In genomic region chr4:56863441-56864129, GRCh38 we compare ENCODE assay signal across 17 cellular contexts. TPM values are rescaled to one million over a fixed set of nuclear protein-coding genes. Genes with fewer than 3 reads are reported as not detected.
DNase-seq lines count a peak whose midpoint lies in the region; ATAC-seq, FAIRE-seq and TF ChIP-seq lines count a peak whose summit lies in the region.
"Had no signal": no experiment of that assay in that cellular context is flagged by ENCODE, and none has a peak within 500 bp of the region (broad histone marks: within the 10 kb centered on the region; RNA-seq: fewer than 3 reads in every experiment).

No MANE protein-coding gene starts in this region.

- no peak overlapping the region; the same call in 1 of the 2 replicates for H3K4me2 ChIP-seq in GM12878 (ENCODE audit: control insufficient read depth, insufficient read depth)

- no peaks in the 10 kb centered on the region for H3K79me2 ChIP-seq in GM12878 (ENCODE audit: control insufficient read depth, insufficient read depth, low read length)

- in situ Hi-C loops in GM12878 (cut with MboI), result no loop called here

- DNase-seq in EL (peak; percentile 15), Kasumi-1 (lab: John Stamatoyannopoulos, UW) (peak; percentile 93 to 97), GM12878 (ENCODE audit: low read depth, low spot score) (no peak), NCI-H2081 treated with DMSO at 0.1 percent for 48 hours (lab: John Stamatoyannopoulos, UW) (no peak), NCI-H2196 (lab: John Stamatoyannopoulos, UW; ENCODE audit: unreplicated experiment) (no peak), coronary artery (ENCODE audit: low spot score) (no peak), A673 (ENCODE audit: low spot score) (no peak)
- DNase-seq: activated naive CD4-positive, alpha-beta T cell treated with anti-CD3 and anti-CD28 coated beads for 36 hours; heart left ventricle; mesendoderm; NCI-H146; retina; WERI-Rb-1 had no signal

- CTCF ChIA-PET in GM12878 (lab: Yijun Ruan, JAX) (no interaction called here), A673 (lab: Charles Lee) (no interaction called here)

- ATAC-seq in GM21576 (IDR thresholded peaks at IDR 0.05; ENCODE audit: unreplicated experiment), result peak; percentile 40
- ATAC-seq in GM12878, result peak; percentile 59
- ATAC-seq: heart left ventricle had no signal

- no peak for TF ChIP-seq RAD21 in GM12878 (IDR thresholded peaks at IDR 0.05; ENCODE audit: insufficient read depth, low read depth, low read length)

- H3K4me3 ChIP-seq in GM12878, result no peak overlapping the region
- H3K4me3 ChIP-seq in coronary artery, result no peak overlapping the region
- H3K4me3 ChIP-seq in A673 (ENCODE audit: low read depth, low read length, poor library complexity, severe bottlenecking), result no peak overlapping the region
- H3K4me3 ChIP-seq: heart left ventricle had no signal

- RAD21 ChIA-PET in GM12878 (lab: Charles Lee; ENCODE audit: unreplicated experiment), result no interaction called here

- TF ChIP-seq POLR2A in GM12878 (IDR thresholded peaks at IDR 0.05; ENCODE audit: low read depth, low read length), result no peak

- WGBS in GM12878 (ENCODE audit: insufficient coverage, insufficient replicate concordance, low lambda C conversion rate, missing lambda C conversion rate), result 15% methylated on average over 7 of the region's 7 CpGs

- TF ChIP-seq EP300 in GM12878 (IDR thresholded peaks at IDR 0.05; ENCODE audit: borderline replicate concordance in 1 of 2, control insufficient read depth in 1 of 2, low read depth in 2 of 2, low read length in 2 of 2), result no peak

- BruUV-seq in GM12878 (replicated peaks; lab: Mats Ljungman, UMichigan) (no TSS peak), A673 (replicated peaks; lab: Mats Ljungman, UMichigan) (no TSS peak)

- no peak for FAIRE-seq in GM12878 (lab: Jason Lieb, UNC)

- intact Hi-C loops in GM12878 (cut with micrococcal nuclease; ENCODE audit: unreplicated experiment) (loop anchor here (5.0 kb wide), 1 partner anchor 44 kb away; the partner anchor contains the start of gene REST), A673 (cut with micrococcal nuclease; ENCODE audit: unreplicated experiment) (no loop called here)

- H3K4me1 ChIP-seq in GM12878 (ENCODE audit: control insufficient read depth, insufficient read depth, low read length) (peaks cover 22% of the 10 kb centered on the region), A673 (ENCODE audit: insufficient read depth, low read length, poor library complexity, severe bottlenecking) (no peaks in the 10 kb centered on the region)
- H3K4me1 ChIP-seq: heart left ventricle had no signal

- H3K9ac ChIP-seq in GM12878 (ENCODE audit: control insufficient read depth, insufficient read depth, low read length), result no peak overlapping the region

- H3K27ac ChIP-seq in GM12878 (ENCODE audit: control insufficient read depth, insufficient read depth) (no peak overlapping the region), coronary artery (no peak overlapping the region), A673 (ENCODE audit: low read depth, low read length, poor library complexity, severe bottlenecking) (no peak overlapping the region)
- H3K27ac ChIP-seq: heart left ventricle, WERI-Rb-1 had no signal

- POLR2A ChIA-PET in GM12878 (lab: Charles Lee), result no interaction called here
- POLR2A ChIA-PET in A673 (lab: Charles Lee; ENCODE audit: low non-redundant PET), result no interaction called here

- no peaks in the 10 kb centered on the region for H3K27me3 ChIP-seq in GM12878 (replicated peaks in 1 of 2; ENCODE audit: control insufficient read depth in 2 of 2, insufficient read depth in 2 of 2, low read length in 1 of 2)
- H3K27me3 ChIP-seq in A673 (replicated peaks; ENCODE audit: insufficient read depth, low read depth, low read length, poor library complexity), result no peaks in the 10 kb centered on the region
- H3K27me3 ChIP-seq: heart left ventricle had no signal

- SMC1A ChIA-PET in GM12878 (lab: Charles Lee; ENCODE audit: uncharacterized antibody, unreplicated experiment), result no interaction called here

- no peaks in the 10 kb centered on the region for H3K9me3 ChIP-seq in GM12878 (replicated peaks; ENCODE audit: control insufficient read depth, insufficient read depth, low read length)
- H3K9me3 ChIP-seq in A673 (ENCODE audit: low read depth, low read length, poor library complexity, severe bottlenecking), result no peaks in the 10 kb centered on the region
- H3K9me3 ChIP-seq: heart left ventricle had no signal

- H4K20me1 ChIP-seq in GM12878 (ENCODE audit: control insufficient read depth, insufficient read depth), result no peaks in the 10 kb centered on the region

- H3K36me3 ChIP-seq in GM12878 (ENCODE audit: control insufficient read depth in 2 of 2, insufficient read depth in 2 of 2, low read length in 1 of 2), result no peaks in the 10 kb centered on the region
- no peaks in the 10 kb centered on the region for H3K36me3 ChIP-seq in A673 (ENCODE audit: insufficient read depth, low read length, poor library complexity, severe bottlenecking)
- H3K36me3 ChIP-seq: heart left ventricle, WERI-Rb-1 had no signal

- H2AFZ ChIP-seq in GM12878 (ENCODE audit: control insufficient read depth, low read depth, low read length), result no peak overlapping the region

- TF ChIP-seq CTCF in GM12878 (IDR thresholded peaks at IDR 0.05 in 2 of 3, conservative IDR thresholded peaks at IDR 0.05 in 1 of 3; ENCODE audit: control insufficient read depth in 2 of 3, extremely low read depth in 1 of 3, insufficient read depth in 1 of 3, low read depth in 3 of 3, low read length in 3 of 3) (no peak), coronary artery (IDR thresholded peaks at IDR 0.05) (no peak), A673 (conservative IDR thresholded peaks at IDR 0.05; ENCODE audit: low read depth, low read length) (no peak)

TF ChIP-seq in GM12878, 131 proteins besides CTCF, POLR2A, EP300 and RAD21 (continues in another document):
- TF ChIP-seq SP1 (IDR thresholded peaks at IDR 0.05; ENCODE audit: low read depth, low read length) (no peak), JUNB (IDR thresholded peaks at IDR 0.05) (peak; percentile 68), NR2C2 (IDR thresholded peaks at IDR 0.05; ENCODE audit: borderline replicate concordance, control insufficient read depth, insufficient read length, low read depth) (no peak), BCL11A (IDR thresholded peaks at IDR 0.05; ENCODE audit: low read depth, low read length) (0 out of 2 replicates have a peak, but pooled peaks have one; percentile 29)

RNA-seq across cellular contexts. Expression of gene SPINK2, which starts 42.1 kb away (rescaled TPM):
- total RNA-seq in GM12878 (2013; cell fraction: nucleolus; rRNA removed), result not detected in 2 replicates
- 0.27 and 0.40 TPM in 2 replicates for total RNA-seq in GM12878 (2014; rRNA removed)
- total RNA-seq in GM12878 (2014; rRNA removed; fragmentation: Illumina TruSeq; extraction: Trizol), result 0.27 and 0.60 TPM in 2 replicates
- total RNA-seq in GM12878 (2021), result not detected in 2 replicates
- polyA plus RNA-seq in GM12878 (2011; ENCODE audit: low read depth), result not detected
- polyA plus RNA-seq in GM12878 (2011; rRNA removed), result 0.61 and 0.73 TPM in 2 replicates
- polyA plus RNA-seq in GM12878 (2011; cell fraction: cytosol; rRNA removed), result 0.81 and 1.3 TPM in 2 replicates
- polyA plus RNA-seq in GM12878 (2011; cell fraction: nucleus; rRNA removed), result 0.39 TPM in 1 of 2 replicates, not detected in the other
- polyA plus RNA-seq in GM12878 (2012), result 0.58 and 0.86 TPM in 2 replicates
- 0.13 and 2.4 TPM in 2 replicates for polyA plus RNA-seq in GM12878 (2014; fragmentation: Illumina TruSeq; extraction: Trizol)
- 1 to 10 TPM in 1 of 2 experiments, under 1 TPM in 1; 0.61 to 1.0 TPM for polyA plus RNA-seq in GM12878 (2014; fragmentation: Nextera tagmentation; extraction: Ambion mirVana)
- polyA plus RNA-seq in GM12878 (2014; rRNA removed), result 0.30 and 0.49 TPM in 2 replicates
- under 1 TPM; 0.66 to 0.88 TPM for polyA plus RNA-seq in GM12878 (2016; fragmentation: Nextera tagmentation; extraction: Ambion mirVana)
- not detected in 2 replicates for polyA minus RNA-seq in GM12878 (2011; rRNA and poly(A)+ RNA removed)
- polyA minus RNA-seq in GM12878 (2011; cell fraction: cytosol; rRNA and poly(A)+ RNA removed), result not detected in 2 replicates
- not detected in 2 replicates for polyA minus RNA-seq in GM12878 (2011; cell fraction: nucleus; rRNA and poly(A)+ RNA removed)
- not detected in 2 replicates for total RNA-seq in A673 (2021)
- total RNA-seq: heart left ventricle, RPMI7951, ureter had no signal
- polyA plus RNA-seq: CD14-positive monocyte, heart left ventricle had no signal

RNA-seq across cellular contexts. Expression of gene REST, which starts 44.1 kb away (rescaled TPM):
- total RNA-seq in GM12878 (2013; cell fraction: nucleolus; rRNA removed), result 53.9 and 60.0 TPM in 2 replicates
- total RNA-seq in GM12878 (2014; rRNA removed) (23.9 and 24.7 TPM in 2 replicates), GM12878 (2014; rRNA removed; fragmentation: Illumina TruSeq; extraction: Trizol) (23.3 and 23.8 TPM in 2 replicates), GM12878 (2021) (29.5 and 33.5 TPM in 2 replicates), A673 (2021) (23.7 and 24.6 TPM in 2 replicates)
- 4.1 TPM for polyA plus RNA-seq in GM12878 (2011; ENCODE audit: low read depth)
- polyA plus RNA-seq in GM12878 (2011; rRNA removed) (17.6 and 24.4 TPM in 2 replicates), GM12878 (2014; fragmentation: Illumina TruSeq; extraction: Trizol) (12.7 and 16.3 TPM in 2 replicates), GM12878 (2014; fragmentation: Nextera tagmentation; extraction: Ambion mirVana) (1 to 10 TPM; 3.7 to 8.5 TPM), GM12878 (2014; rRNA removed) (10.9 and 11.7 TPM in 2 replicates), GM12878 (2016; fragmentation: Nextera tagmentation; extraction: Ambion mirVana) (10 to 100 TPM; 33.6 to 36.3 TPM)
- 7.8 and 8.1 TPM in 2 replicates for polyA plus RNA-seq in GM12878 (2011; cell fraction: cytosol; rRNA removed)
- 9.6 and 10.3 TPM in 2 replicates for polyA plus RNA-seq in GM12878 (2011; cell fraction: nucleus; rRNA removed)
- polyA plus RNA-seq in GM12878 (2012), result 7.9 and 8.6 TPM in 2 replicates
- 28.3 and 58.6 TPM in 2 replicates for polyA minus RNA-seq in GM12878 (2011; rRNA and poly(A)+ RNA removed)
- polyA minus RNA-seq in GM12878 (2011; cell fraction: cytosol; rRNA and poly(A)+ RNA removed), result 13.8 and 20.7 TPM in 2 replicates
- polyA minus RNA-seq in GM12878 (2011; cell fraction: nucleus; rRNA and poly(A)+ RNA removed), result 17.0 and 24.7 TPM in 2 replicates

Comparison
In these comparisons a context has a peak if more than half of its experiments do, and no peak if none do; other contexts are left out.
1. DNase-seq: peak in EL (single experiment) and Kasumi-1 (2 of 2); none in GM12878 (single experiment), NCI-H2081 treated with DMSO at 0.1 percent for 48 hours (single experiment), NCI-H2196 (single experiment), coronary artery (single experiment) and A673 (single experiment).